ENCODE assay signal across 12 cellular contexts in genomic region chr3:61809879-61810278, GRCh38.
DNase-seq lines count a peak whose midpoint lies in the region; ATAC-seq and TF ChIP-seq lines count a peak whose summit lies in the region.
"Had no signal": no experiment of that assay in that cellular context is flagged by ENCODE, and none has a peak within 500 bp of the region (broad histone marks: within the 10 kb centered on the region; RNA-seq: fewer than 3 reads in every experiment).

No MANE protein-coding gene starts in this region.

- no peak overlapping the region for H3K27ac Mint-ChIP-seq in endodermal cell
- H3K27ac Mint-ChIP-seq: CD4-positive, CD25-positive, alpha-beta regulatory T cell; T-helper 1 cell treated with Interleukin-12 subunit alpha and Interleukin-12 subunit beta and Interleukin-4 antibody, amounts not matched to agents 30 μg/mL and 1 μg/mL, for 36 hours had no signal

- H3K9ac ChIP-seq in endodermal cell (ENCODE audit: extremely low read depth, low read length, poor library complexity, severe bottlenecking): no peak overlapping the region

- H3K4me3 Mint-ChIP-seq in endodermal cell: no peak overlapping the region
- H3K4me3 Mint-ChIP-seq: CD4-positive, CD25-positive, alpha-beta regulatory T cell; T-helper 1 cell treated with Interleukin-12 subunit alpha and Interleukin-12 subunit beta and Interleukin-4 antibody, amounts not matched to agents 30 μg/mL and 1 μg/mL, for 36 hours had no signal

- H3K9me3 Mint-ChIP-seq in endodermal cell: no peaks in the 10 kb centered on the region
- H3K9me3 Mint-ChIP-seq: T-helper 1 cell treated with Interleukin-12 subunit alpha and Interleukin-12 subunit beta and Interleukin-4 antibody, amounts not matched to agents 30 μg/mL and 1 μg/mL, for 36 hours had no signal

- H3K4me3 ChIP-seq in astrocyte of the spinal cord (ENCODE audit: low read depth, low read length) (no peak overlapping the region), tibial artery (no peak overlapping the region), endodermal cell (ENCODE audit: low read length) (no peak overlapping the region)

- H3K27me3 ChIP-seq in tibial artery (no peaks in the 10 kb centered on the region), endodermal cell (ENCODE audit: control insufficient read depth, insufficient read depth, low read length, poor library complexity, severe bottlenecking) (no peaks in the 10 kb centered on the region)

- H3K9me3 ChIP-seq in tibial artery (no peaks in the 10 kb centered on the region), endodermal cell (ENCODE audit: control insufficient read depth, low read length) (no peaks in the 10 kb centered on the region)

- H3K36me3 Mint-ChIP-seq in endodermal cell (ENCODE audit: low read depth): no peaks in the 10 kb centered on the region
- H3K36me3 Mint-ChIP-seq: CD4-positive, CD25-positive, alpha-beta regulatory T cell had no signal

- peaks cover 49% of the 10 kb centered on the region for H3K4me1 Mint-ChIP-seq in endodermal cell
- H3K4me1 Mint-ChIP-seq: CD4-positive, CD25-positive, alpha-beta regulatory T cell had no signal

- TF ChIP-seq CTCF in astrocyte of the spinal cord (IDR thresholded peaks at IDR 0.05; ENCODE audit: low read depth, low read length): no peak
- TF ChIP-seq CTCF in tibial artery (IDR thresholded peaks at IDR 0.05): no peak
- TF ChIP-seq CTCF in endodermal cell (conservative IDR thresholded peaks at IDR 0.05): no peak

- H3K27ac ChIP-seq in tibial artery: peak overlapping the region; percentile 56 to 69
- no peak overlapping the region for H3K27ac ChIP-seq in endodermal cell (ENCODE audit: low read depth, low read length)

- DNase-seq in NCI-H2081 (lab: John Stamatoyannopoulos, UW) (peak; percentile 51 to 87), astrocyte of the spinal cord (ENCODE audit: low read depth, low spot score) (peak; percentile 43), left lobe of liver (ENCODE audit: low spot score) (peak; percentile 69), tibial artery (peak; percentile 51 to 69), endodermal cell (no peak)
- DNase-seq in activated T-cell treated with anti-CD3 and anti-CD28 coated beads, Interleukin-2, amount 50 U/mL, for 1 hour: no peak
- DNase-seq in activated T-cell treated with anti-CD3 and anti-CD28 coated beads, Interleukin-2, amount 50 U/mL, for 48 hours: no peak
- DNase-seq: activated CD4-positive, alpha-beta T cell treated with anti-CD3 and anti-CD28 coated beads, Interleukin-2, amount 50 U/mL, for 4 hours; activated effector memory CD4-positive, alpha-beta T cell treated with anti-CD3 and anti-CD28 coated beads, Interleukin-2, amount 50 U/mL, for 16 hours; CD4-positive, CD25-positive, alpha-beta regulatory T cell; NCI-H1436 had no signal

- H3K4me1 ChIP-seq in tibial artery: peaks cover 0 to 97% (median 72%) of the 10 kb centered on the region in 4 donors
- H3K4me1 ChIP-seq in endodermal cell (ENCODE audit: control insufficient read depth, insufficient read depth, low read length): peaks cover 4% of the 10 kb centered on the region

- WGBS in endodermal cell (ENCODE audit: insufficient coverage in 1 of 2, insufficient read length in 1 of 2), 2 experiments: 88 to 94% methylated on average over 1 of the region's 1 CpG

- in situ Hi-C loops in astrocyte of the spinal cord (cut with HindIII; ENCODE audit: low sequenced_read_pairs): no loop called here

- intact Hi-C loops in tibial artery (cut with DNase I; ENCODE audit: low total_unique reads): no loop called here

- ATAC-seq in left lobe of liver: peak; percentile 77

- H3K36me3 ChIP-seq in tibial artery: no peaks in the 10 kb centered on the region
- no peaks in the 10 kb centered on the region for H3K36me3 ChIP-seq in endodermal cell (ENCODE audit: control insufficient read depth, insufficient read depth, low read length)

- no peaks in the 10 kb centered on the region for H3K27me3 Mint-ChIP-seq in endodermal cell (ENCODE audit: insufficient read depth)

Comparison
In these comparisons a context has a peak if more than half of its experiments do, and no peak if none do; other contexts are left out.
1. DNase-seq: peak in NCI-H2081 (2 of 2), astrocyte of the spinal cord (single experiment), left lobe of liver (single experiment) and tibial artery (2 of 2); none in endodermal cell (single experiment), activated T-cell treated with anti-CD3 and anti-CD28 coated beads, Interleukin-2, amount 50 U/mL, for 1 hour (single experiment) and activated T-cell treated with anti-CD3 and anti-CD28 coated beads, Interleukin-2, amount 50 U/mL, for 48 hours (0 of 2).